In the genomic region with DNA sequence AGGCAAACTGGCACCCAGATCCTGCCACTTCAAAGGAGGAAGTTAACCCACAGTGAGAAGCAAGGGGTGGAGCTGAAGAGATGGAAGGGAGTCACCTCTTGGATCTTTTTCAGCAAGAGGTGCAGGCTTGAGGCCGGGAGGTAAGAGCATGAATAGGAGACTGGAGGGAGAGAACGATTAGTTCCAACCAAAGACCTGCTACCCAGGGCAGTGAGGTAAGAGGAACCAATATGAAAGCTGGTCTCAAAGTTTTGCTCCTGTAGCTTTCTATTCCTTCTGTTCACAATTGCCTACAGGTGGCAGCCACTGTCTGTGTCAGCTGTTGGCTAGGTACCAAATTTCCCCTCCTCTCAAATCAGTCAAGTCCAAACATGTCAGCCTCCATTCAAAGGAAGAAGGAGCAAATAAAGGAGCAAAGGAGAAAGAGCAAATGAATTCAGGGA, we compare ENCODE assay signal across 8 cellular contexts. TPM values are rescaled to one million over a fixed set of nuclear protein-coding genes. Genes with fewer than 3 reads are reported as not detected.
DNase-seq lines count a peak whose midpoint lies in the region; ATAC-seq, FAIRE-seq and TF ChIP-seq lines count a peak whose summit lies in the region.

No MANE protein-coding gene starts in this region.

- H3K36me3 Mint-ChIP-seq in activated CD8-positive, alpha-beta T cell treated with anti-CD3 and anti-CD28 coated beads for 36 hours (ENCODE audit: low read depth) = no peaks in the 10 kb centered on the region

- CTCF ChIA-PET in activated CD8-positive, alpha-beta T cell treated with anti-CD3 and anti-CD28 coated beads for 36 hours (lab: Charles Lee) = interaction anchor here (0.8 to 3.2 kb wide), 14 partner anchors 10 to 193 kb away, joined by 3 to 22 read pairs (median 6); a partner anchor contains a TSS

- 30 to 32% methylated on average over 2 of the region's 2 CpGs for WGBS in body of pancreas, 2 donors

- no peaks in the 10 kb centered on the region for H3K9me3 Mint-ChIP-seq in activated CD8-positive, alpha-beta T cell treated with anti-CD3 and anti-CD28 coated beads for 36 hours

- POLR2A ChIA-PET in activated CD8-positive, alpha-beta T cell treated with anti-CD3 and anti-CD28 coated beads for 36 hours (lab: Charles Lee) = interaction anchor here (0.5 to 1.6 kb wide), 8 partner anchors 11 to 48 kb away, joined by 3 to 8 read pairs (median 4); a partner anchor contains a TSS

- no peak overlapping the region for H3K4me3 ChIP-seq in body of pancreas

- no peak for TF ChIP-seq POLR2A in body of pancreas (IDR thresholded peaks at IDR 0.05)

- ATAC-seq in activated CD8-positive, alpha-beta T cell treated with anti-CD3 and anti-CD28 coated beads for 36 hours = peak; percentile 42
- no peak for ATAC-seq in body of pancreas

- peak overlapping the region; percentile 26 for H3K27ac Mint-ChIP-seq in activated CD8-positive, alpha-beta T cell treated with anti-CD3 and anti-CD28 coated beads for 36 hours

- no peaks in the 10 kb centered on the region for H3K4me1 ChIP-seq in body of pancreas

- DNase-seq in stimulated activated CD4-positive, alpha-beta T cell treated with anti-CD3 and anti-CD28 coated beads, Interleukin-15, amount 100 ng/mL, for 24 hours = peak; percentile 16
- DNase-seq in stimulated activated CD4-positive, alpha-beta T cell treated with anti-CD3 and anti-CD28 coated beads, Interleukin-4, amount 100 ng/mL, for 4 hours = no peak
- DNase-seq in NCI-H187 (lab: John Stamatoyannopoulos, UW) = peak; percentile 36 to 67
- peak; percentile 39 for DNase-seq in activated CD8-positive, alpha-beta T cell treated with anti-CD3 and anti-CD28 coated beads for 36 hours
- DNase-seq in urothelium cell line (ENCODE audit: low spot score) = peak; percentile 29
- DNase-seq in HCEC 1CT = no peak
- DNase-seq in HuH-7.5 (ENCODE audit: low spot score) = no peak
- no peak for DNase-seq in body of pancreas

- peaks cover 39% of the 10 kb centered on the region for H3K4me1 Mint-ChIP-seq in activated CD8-positive, alpha-beta T cell treated with anti-CD3 and anti-CD28 coated beads for 36 hours (ENCODE audit: low read depth)

- FAIRE-seq in urothelium cell line (lab: Jason Lieb, UNC) = no peak

- H3K4me3 Mint-ChIP-seq in activated CD8-positive, alpha-beta T cell treated with anti-CD3 and anti-CD28 coated beads for 36 hours = no peak overlapping the region

- H3K9me3 ChIP-seq in body of pancreas = no peaks in the 10 kb centered on the region

- intact Hi-C loops in activated CD8-positive, alpha-beta T cell treated with anti-CD3 and anti-CD28 coated beads for 36 hours (cut with micrococcal nuclease) = no loop called here
- intact Hi-C loops in body of pancreas (cut with DNase I) = no loop called here

- H3K27ac ChIP-seq in body of pancreas = no peak overlapping the region

- no peaks in the 10 kb centered on the region for H3K27me3 Mint-ChIP-seq in activated CD8-positive, alpha-beta T cell treated with anti-CD3 and anti-CD28 coated beads for 36 hours

- no peaks in the 10 kb centered on the region for H3K36me3 ChIP-seq in body of pancreas (replicated peaks in 1 of 2; ENCODE audit: insufficient read depth in 1 of 2, low read depth in 2 of 2)

- TF ChIP-seq CTCF in activated CD8-positive, alpha-beta T cell treated with anti-CD3 and anti-CD28 coated beads for 36 hours (IDR thresholded peaks at IDR 0.05) = no peak
- no peak for TF ChIP-seq CTCF in body of pancreas (IDR thresholded peaks at IDR 0.05)

- H3K27me3 ChIP-seq in body of pancreas = no peaks in the 10 kb centered on the region

RNA-seq across cellular contexts. Expression of a gene that starts 14.9 kb away (rescaled TPM):
- total RNA-seq in activated CD8-positive, alpha-beta T cell treated with anti-CD3 and anti-CD28 coated beads for 36 hours = under 1 TPM; 0.34 to 0.54 TPM
- total RNA-seq in body of pancreas = not detected

RNA-seq across cellular contexts. Expression of a gene that starts 18.7 kb away (rescaled TPM):
- 1 to 10 TPM; 2.1 to 2.6 TPM for total RNA-seq in activated CD8-positive, alpha-beta T cell treated with anti-CD3 and anti-CD28 coated beads for 36 hours
- 1 to 10 TPM in 1 of 2 donors, not detected in 1; 1.8 TPM for total RNA-seq in body of pancreas

RNA-seq across cellular contexts. Expression of a gene that starts 24.9 kb away (rescaled TPM):
- total RNA-seq in activated CD8-positive, alpha-beta T cell treated with anti-CD3 and anti-CD28 coated beads for 36 hours = 1 to 10 TPM; 5.1 to 5.5 TPM
- total RNA-seq in body of pancreas = 1 to 10 TPM; 3.6 to 5.2 TPM

RNA-seq across cellular contexts. Expression of a gene that starts 47.3 kb away (rescaled TPM):
- 10 to 100 TPM; 76.1 to 80.6 TPM for total RNA-seq in activated CD8-positive, alpha-beta T cell treated with anti-CD3 and anti-CD28 coated beads for 36 hours
- 1 to 10 TPM; 2.3 to 5.2 TPM for total RNA-seq in body of pancreas

RNA-seq across cellular contexts. Expression of a gene that starts 57.7 kb away (rescaled TPM):
- total RNA-seq in activated CD8-positive, alpha-beta T cell treated with anti-CD3 and anti-CD28 coated beads for 36 hours = 10 to 100 TPM; 69.3 to 70.8 TPM
- 1 to 10 TPM; 4.0 to 7.3 TPM for total RNA-seq in body of pancreas

Comparison
In these comparisons a context has a peak if more than half of its experiments do, and no peak if none do; other contexts are left out.
1. DNase-seq: peak in stimulated activated CD4-positive, alpha-beta T cell treated with anti-CD3 and anti-CD28 coated beads, Interleukin-15, amount 100 ng/mL, for 24 hours (single experiment), NCI-H187 (2 of 2), activated CD8-positive, alpha-beta T cell treated with anti-CD3 and anti-CD28 coated beads for 36 hours (single experiment) and urothelium cell line (single experiment); none in stimulated activated CD4-positive, alpha-beta T cell treated with anti-CD3 and anti-CD28 coated beads, Interleukin-4, amount 100 ng/mL, for 4 hours (0 of 2), HCEC 1CT (single experiment), HuH-7.5 (single experiment) and body of pancreas (0 of 4).